In genomic region chr13:98313023-98313937, GRCh38 we compare ENCODE assay signal across 1 cellular context.
TF ChIP-seq lines count a peak whose summit lies in the region.

No MANE protein-coding gene starts in this region.

TF ChIP-seq in HEK293, 187 proteins besides CTCF, POLR2A, EP300 and RAD21 (continued from another document):
- TF ChIP-seq ZSCAN4 (tag by site-specific recombination; IDR thresholded peaks at IDR 0.05): peak; percentile 84
